ENCODE assay signal across 8 cellular contexts in the genomic region with DNA sequence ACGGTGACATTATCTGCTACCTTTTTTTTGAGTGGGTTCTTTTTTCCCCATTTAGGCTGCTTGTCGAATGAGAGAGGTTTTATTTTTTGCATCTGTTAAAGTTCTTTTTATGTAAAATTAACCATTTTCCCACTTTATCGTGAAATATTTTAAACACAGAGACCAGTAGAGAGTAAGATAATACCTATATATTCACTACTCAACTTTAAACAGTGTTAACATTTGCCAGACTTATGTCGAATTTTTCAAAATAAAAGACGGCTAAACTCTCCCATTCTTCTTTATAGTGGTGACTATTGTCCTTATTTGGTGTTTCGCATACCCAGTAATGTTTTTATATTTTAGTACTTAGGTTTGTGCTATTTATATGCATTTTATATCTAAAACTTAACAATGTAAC. TPM values are rescaled to one million over a fixed set of nuclear protein-coding genes. Genes with fewer than 3 reads are reported as not detected.
A peak's percentile ranks its signal among the peaks of the same experiment; 100 is the strongest.
DNase-seq lines count a peak whose midpoint lies in the region; ATAC-seq lines count a peak whose summit lies in the region.

No MANE protein-coding gene starts in this region.

- H3K4me3 ChIP-seq in iPS-20b (ENCODE audit: low read length), result peak overlapping the region; percentile 99
- H3K4me3 ChIP-seq in subcutaneous abdominal adipose tissue (ENCODE audit: low read depth in 1 of 5, low read length in 5 of 5), result peak overlapping the region; percentile 94 to 100 (median 100)

- H3K9ac ChIP-seq in iPS-20b (ENCODE audit: low read depth, low read length) (peak overlapping the region; percentile 98), subcutaneous abdominal adipose tissue (ENCODE audit: low read length in 5 of 5) (peak overlapping the region; percentile 95 to 99 (median 97))

- H3K9me3 ChIP-seq in iPS-20b (ENCODE audit: insufficient read depth, low read depth, low read length) (no peaks in the 10 kb centered on the region), subcutaneous abdominal adipose tissue (ENCODE audit: control insufficient read depth in 5 of 5, low read length in 5 of 5) (no peaks in the 10 kb centered on the region)

- no peaks in the 10 kb centered on the region for H3K9me3 Mint-ChIP-seq in activated CD4-positive, alpha-beta T cell treated with anti-CD3 and anti-CD28 coated beads for 36 hours (ENCODE audit: low read depth)
- H3K9me3 Mint-ChIP-seq in activated T-helper 17 cell treated with anti-CD3 and anti-CD28 coated beads, Interleukin-2, amount 50 U/mL, for 72 hours, result no peaks in the 10 kb centered on the region

- peak overlapping the region; percentile 95 for H3K27ac Mint-ChIP-seq in activated CD4-positive, alpha-beta T cell treated with anti-CD3 and anti-CD28 coated beads for 36 hours
- H3K27ac Mint-ChIP-seq in activated T-helper 17 cell treated with anti-CD3 and anti-CD28 coated beads, Interleukin-2, amount 50 U/mL, for 72 hours, result peak overlapping the region; percentile 96

- intact Hi-C loops in activated CD4-positive, alpha-beta T cell treated with anti-CD3 and anti-CD28 coated beads for 36 hours (cut with DNase I, micrococcal nuclease), result loop anchor here (5.0 kb wide), 5 partner anchors 49 to 834 kb away; partner anchors contain the start of genes FAM161A (in 1 of the 2) and SANBR (in 1 of the 2)

- H3K27me3 ChIP-seq in iPS-20b (ENCODE audit: insufficient read depth, low read length) (no peaks in the 10 kb centered on the region), subcutaneous abdominal adipose tissue (ENCODE audit: control insufficient read depth in 5 of 5, insufficient read depth in 4 of 5, low read length in 5 of 5) (no peaks in the 10 kb centered on the region)

- POLR2A ChIA-PET in activated CD4-positive, alpha-beta T cell treated with anti-CD3 and anti-CD28 coated beads for 36 hours (lab: Charles Lee), result no interaction called here

- H3K27ac ChIP-seq in iPS-20b (ENCODE audit: low read length) (no peak overlapping the region), subcutaneous abdominal adipose tissue (ENCODE audit: low read depth, low read length) (peak overlapping the region; percentile 88)

- H3K36me3 ChIP-seq in iPS-20b (ENCODE audit: insufficient read depth, low read depth, low read length), result peaks cover 12% of the 10 kb centered on the region
- H3K36me3 ChIP-seq in subcutaneous abdominal adipose tissue (ENCODE audit: control insufficient read depth in 5 of 5, insufficient read depth in 5 of 5, low read length in 5 of 5), result peaks cover 0 to 5% (median 0%) of the 10 kb centered on the region in 5 donors

- peaks cover 26% of the 10 kb centered on the region for H3K4me1 Mint-ChIP-seq in activated CD4-positive, alpha-beta T cell treated with anti-CD3 and anti-CD28 coated beads for 36 hours
- peaks cover 8% of the 10 kb centered on the region for H3K4me1 Mint-ChIP-seq in activated T-helper 17 cell treated with anti-CD3 and anti-CD28 coated beads, Interleukin-2, amount 50 U/mL, for 72 hours

- peaks cover 4% of the 10 kb centered on the region; the same call in 1 of the 2 replicates for H3K4me1 ChIP-seq in iPS-20b (ENCODE audit: insufficient read depth, low read length)
- peaks cover 0 to 38% (median 30%) of the 10 kb centered on the region in 5 donors for H3K4me1 ChIP-seq in subcutaneous abdominal adipose tissue (ENCODE audit: control insufficient read depth in 5 of 5, insufficient read depth in 5 of 5, low read length in 5 of 5)

- H3K36me3 Mint-ChIP-seq in activated CD4-positive, alpha-beta T cell treated with anti-CD3 and anti-CD28 coated beads for 36 hours (ENCODE audit: low read depth), result peaks cover 22% of the 10 kb centered on the region
- peaks cover 37% of the 10 kb centered on the region for H3K36me3 Mint-ChIP-seq in activated T-helper 17 cell treated with anti-CD3 and anti-CD28 coated beads, Interleukin-2, amount 50 U/mL, for 72 hours (ENCODE audit: low read depth)

- peak overlapping the region; percentile 98 for H3K4me3 Mint-ChIP-seq in activated CD4-positive, alpha-beta T cell treated with anti-CD3 and anti-CD28 coated beads for 36 hours
- peak overlapping the region; percentile 99 for H3K4me3 Mint-ChIP-seq in activated T-helper 17 cell treated with anti-CD3 and anti-CD28 coated beads, Interleukin-2, amount 50 U/mL, for 72 hours

- no peak for DNase-seq in activated CD4-positive, alpha-beta T cell treated with anti-CD3 and anti-CD28 coated beads for 36 hours
- no peak for DNase-seq in activated CD4-positive, alpha-beta T cell treated with anti-CD3 and anti-CD28 coated beads for 4 hours
- no peak for DNase-seq in stimulated activated CD4-positive, alpha-beta T cell treated with anti-CD3 and anti-CD28 coated beads, Interleukin-2, amount 100 ng/mL, for 48 hours
- no peak for DNase-seq in mesenteric fat pad (ENCODE audit: low spot score)

- no peak for ATAC-seq in activated CD4-positive, alpha-beta T cell treated with anti-CD3 and anti-CD28 coated beads for 36 hours
- no peak for ATAC-seq in activated T-helper 17 cell treated with anti-CD3 and anti-CD28 coated beads, Interleukin-2, amount 50 U/mL, for 72 hours (replicated peaks)
- ATAC-seq in GM19397 (IDR thresholded peaks at IDR 0.05; ENCODE audit: unreplicated experiment), result no peak

- H3K27me3 Mint-ChIP-seq in activated CD4-positive, alpha-beta T cell treated with anti-CD3 and anti-CD28 coated beads for 36 hours, result no peaks in the 10 kb centered on the region
- no peaks in the 10 kb centered on the region for H3K27me3 Mint-ChIP-seq in activated T-helper 17 cell treated with anti-CD3 and anti-CD28 coated beads, Interleukin-2, amount 50 U/mL, for 72 hours

- CTCF ChIA-PET in activated CD4-positive, alpha-beta T cell treated with anti-CD3 and anti-CD28 coated beads for 36 hours (lab: Charles Lee), result no interaction called here

RNA-seq across cellular contexts. Expression of gene PUS10, which starts 0.7 kb away (rescaled TPM):
- 1 to 10 TPM; 8.5 to 8.9 TPM for total RNA-seq in activated CD4-positive, alpha-beta T cell treated with anti-CD3 and anti-CD28 coated beads for 36 hours
- 1 to 10 TPM; 5.1 to 5.7 TPM for total RNA-seq in activated T-helper 17 cell treated with anti-CD3 and anti-CD28 coated beads, Interleukin-2, amount 50 U/mL, for 72 hours
- total RNA-seq in mesenteric fat pad, result 2.8 TPM

RNA-seq across cellular contexts. Expression of gene PEX13, which starts 1.3 kb away (rescaled TPM):
- 10 to 100 TPM; 14.4 to 19.9 TPM for total RNA-seq in activated CD4-positive, alpha-beta T cell treated with anti-CD3 and anti-CD28 coated beads for 36 hours
- total RNA-seq in activated T-helper 17 cell treated with anti-CD3 and anti-CD28 coated beads, Interleukin-2, amount 50 U/mL, for 72 hours, result 10 to 100 TPM; 17.1 to 25.1 TPM
- total RNA-seq in mesenteric fat pad, result 14.4 TPM

RNA-seq across cellular contexts. Expression of gene SANBR, which starts 46.9 kb away (rescaled TPM):
- total RNA-seq in activated CD4-positive, alpha-beta T cell treated with anti-CD3 and anti-CD28 coated beads for 36 hours, result 1 to 10 TPM; 2.5 to 3.0 TPM
- 1 to 10 TPM; 4.0 to 6.1 TPM for total RNA-seq in activated T-helper 17 cell treated with anti-CD3 and anti-CD28 coated beads, Interleukin-2, amount 50 U/mL, for 72 hours
- total RNA-seq in mesenteric fat pad, result 9.0 TPM
